Comparison of ENCODE assay signal across 28 cellular contexts in genomic region chr3:104176706-104177105, GRCh38.
DNase-seq lines count a peak whose midpoint lies in the region; ATAC-seq, FAIRE-seq and TF ChIP-seq lines count a peak whose summit lies in the region.
"Had no signal": no experiment of that assay in that cellular context is flagged by ENCODE, and none has a peak within 500 bp of the region (broad histone marks: within the 10 kb centered on the region; RNA-seq: fewer than 3 reads in every experiment).

No MANE protein-coding gene starts in this region.

- H3K27me3 ChIP-seq in PC-3 (ENCODE audit: low read length) (no peaks in the 10 kb centered on the region), bronchial epithelial cell (ENCODE audit: control insufficient read depth, insufficient read depth, low read length) (no peaks in the 10 kb centered on the region), foreskin keratinocyte (no peaks in the 10 kb centered on the region)
- H3K27me3 ChIP-seq: BE2C, BLaER1 had no signal

- peak; percentile 68 for DNase-seq in ELR (ENCODE audit: low read depth)
- DNase-seq in PC-3: peak; percentile 56
- DNase-seq in bronchial epithelial cell (ENCODE audit: low read depth): peak; percentile 28
- peak; percentile 16 to 63 for DNase-seq in foreskin keratinocyte
- DNase-seq in HEK293T (ENCODE audit: extremely low spot score): no peak
- DNase-seq in activated naive CD8-positive, alpha-beta T cell treated with anti-CD3 and anti-CD28 coated beads for 36 hours: no peak
- DNase-seq in stimulated activated naive CD4-positive, alpha-beta T cell (lab: John Stamatoyannopoulos, UW): no peak
- DNase-seq: 8988T; ACHN; BE2C; C1 segment of cervical spinal cord; CD4-positive, alpha-beta memory T cell; CD4-positive, CD25-positive, alpha-beta regulatory T cell; CD8-positive, alpha-beta memory T cell; COR-L47; DMS 273 treated with DMSO at 0.1 percent for 48 hours; DMS153; DMS53; DMS79; DND-41; GDM1 had no signal

- H3K4me1 Mint-ChIP-seq in activated naive CD8-positive, alpha-beta T cell treated with anti-CD3 and anti-CD28 coated beads for 36 hours: no peaks in the 10 kb centered on the region
- H3K4me1 Mint-ChIP-seq: CD14-positive monocyte; CD4-positive, alpha-beta memory T cell; CD4-positive, CD25-positive, alpha-beta regulatory T cell; CD8-positive, alpha-beta memory T cell had no signal

- H3K9me3 ChIP-seq in PC-3 (ENCODE audit: low read length): no peaks in the 10 kb centered on the region
- H3K9me3 ChIP-seq: BE2C, BLaER1 had no signal

- TF ChIP-seq CTCF in PC-3 (conservative IDR thresholded peaks at IDR 0.05; ENCODE audit: low read depth, low read length) (no peak), bronchial epithelial cell (IDR thresholded peaks at IDR 0.05; ENCODE audit: insufficient read depth, low read length, severe bottlenecking) (no peak), foreskin keratinocyte (conservative IDR thresholded peaks at IDR 0.05) (no peak)

- H3K4me3 Mint-ChIP-seq in activated naive CD8-positive, alpha-beta T cell treated with anti-CD3 and anti-CD28 coated beads for 36 hours: no peak overlapping the region
- H3K4me3 Mint-ChIP-seq: CD14-positive monocyte; CD4-positive, alpha-beta memory T cell; CD4-positive, CD25-positive, alpha-beta regulatory T cell; CD8-positive, alpha-beta memory T cell had no signal

- no peak overlapping the region for H3K9ac ChIP-seq in PC-3 (ENCODE audit: low read length)
- H3K9ac ChIP-seq: BLaER1 had no signal

- H3K36me3 Mint-ChIP-seq in activated naive CD8-positive, alpha-beta T cell treated with anti-CD3 and anti-CD28 coated beads for 36 hours: no peaks in the 10 kb centered on the region
- H3K36me3 Mint-ChIP-seq: CD14-positive monocyte; CD4-positive, alpha-beta memory T cell; CD4-positive, CD25-positive, alpha-beta regulatory T cell; CD8-positive, alpha-beta memory T cell had no signal

- BruUV-seq in PC-3 (replicated peaks; lab: Mats Ljungman, UMichigan): no TSS peak

- H3F3A ChIP-seq in PC-3 (ENCODE audit: low read length, unreplicated experiment): no peaks in the 10 kb centered on the region

- peaks cover 1% of the 10 kb centered on the region for H3K9me3 Mint-ChIP-seq in activated naive CD8-positive, alpha-beta T cell treated with anti-CD3 and anti-CD28 coated beads for 36 hours

- no peaks in the 10 kb centered on the region for H3K27me3 Mint-ChIP-seq in activated naive CD8-positive, alpha-beta T cell treated with anti-CD3 and anti-CD28 coated beads for 36 hours
- H3K27me3 Mint-ChIP-seq: CD4-positive, alpha-beta memory T cell; CD4-positive, CD25-positive, alpha-beta regulatory T cell; CD8-positive, alpha-beta memory T cell had no signal

- intact Hi-C loops in PC-3 (cut with micrococcal nuclease): no loop called here

- H3K27ac Mint-ChIP-seq in activated naive CD8-positive, alpha-beta T cell treated with anti-CD3 and anti-CD28 coated beads for 36 hours: no peak overlapping the region
- H3K27ac Mint-ChIP-seq: CD4-positive, alpha-beta memory T cell; CD4-positive, CD25-positive, alpha-beta regulatory T cell; CD8-positive, alpha-beta memory T cell had no signal

- H3K79me2 ChIP-seq in PC-3 (ENCODE audit: low read length): no peaks in the 10 kb centered on the region

- CTCF ChIA-PET in PC-3 (lab: Charles Lee): no interaction called here
- CTCF ChIA-PET in HEK293T (lab: Yijun Ruan, JAX): interaction anchor here (0.6 kb wide), 1 partner anchor 34 kb away, joined by 3 read pairs; no protein-coding TSS in a partner anchor

- FAIRE-seq in bronchial epithelial cell (lab: Jason Lieb, UNC): no peak
- FAIRE-seq: A204.1, GM12878, GM12892, GM18507 had no signal

- no peaks in the 10 kb centered on the region for H4K20me1 ChIP-seq in PC-3 (ENCODE audit: low read length)
- H4K20me1 ChIP-seq: BLaER1 had no signal

- POLR2A ChIA-PET in PC-3 (lab: Charles Lee; ENCODE audit: unreplicated experiment) (interaction anchor here (0.7 kb wide), 1 partner anchor 561 kb away, joined by 3 read pairs; no protein-coding TSS in a partner anchor), HEK293T (lab: Yijun Ruan, JAX) (no interaction called here)

- H3K27ac ChIP-seq in PC-3 (ENCODE audit: low read length) (no peak overlapping the region), foreskin keratinocyte (no peak overlapping the region)
- H3K27ac ChIP-seq: BLaER1 had no signal

- no peaks in the 10 kb centered on the region for H3K36me3 ChIP-seq in PC-3 (ENCODE audit: low read depth, low read length)
- no peaks in the 10 kb centered on the region for H3K36me3 ChIP-seq in bronchial epithelial cell (ENCODE audit: control insufficient read depth, insufficient read depth, low read length)
- H3K36me3 ChIP-seq: BE2C, BLaER1 had no signal

- ATAC-seq in PC-3 (peak; percentile 27; the same call in 1 of the 2 replicates), foreskin keratinocyte (no peak), GM21367 (IDR thresholded peaks at IDR 0.05; ENCODE audit: unreplicated experiment) (no peak)
- ATAC-seq: GM12878 had no signal

- H3K4me3 ChIP-seq in PC-3 (ENCODE audit: low read length): no peak overlapping the region
- H3K4me3 ChIP-seq in bronchial epithelial cell (ENCODE audit: low read depth, low read length): no peak overlapping the region
- H3K4me3 ChIP-seq: BLaER1, GM12878 had no signal

- no peaks in the 10 kb centered on the region for H3K4me1 ChIP-seq in PC-3 (ENCODE audit: insufficient read depth, low read length)
- no peaks in the 10 kb centered on the region for H3K4me1 ChIP-seq in foreskin keratinocyte
- H3K4me1 ChIP-seq: BE2C, BLaER1 had no signal

- no peak overlapping the region for H2AFZ ChIP-seq in PC-3 (ENCODE audit: low read length)

- H3K4me2 ChIP-seq in PC-3 (ENCODE audit: low read length): no peak overlapping the region
- H3K4me2 ChIP-seq: BLaER1 had no signal

- no peaks in the 10 kb centered on the region for H3K9me2 ChIP-seq in PC-3 (replicated peaks; ENCODE audit: low read length)

TF ChIP-seq in HEK293T, 16 proteins besides CTCF, POLR2A, EP300 and RAD21:
- TF ChIP-seq LEF1 (IDR thresholded peaks at IDR 0.05; ENCODE audit: borderline replicate concordance) (no peak), HDGF (IDR thresholded peaks at IDR 0.05; ENCODE audit: borderline replicate concordance) (no peak), TARDBP (IDR thresholded peaks at IDR 0.05) (no peak), SUZ12 (IDR thresholded peaks at IDR 0.05) (no peak), FOXA1 (IDR thresholded peaks at IDR 0.05) (no peak), ZNF384 (IDR thresholded peaks at IDR 0.05) (no peak), ELF4 (IDR thresholded peaks at IDR 0.05) (no peak), ARNT (IDR thresholded peaks at IDR 0.05) (no peak), BHLHE40 (IDR thresholded peaks at IDR 0.05; ENCODE audit: borderline replicate concordance) (no peak), NFRKB (IDR thresholded peaks at IDR 0.05) (no peak), PKNOX1 (IDR thresholded peaks at IDR 0.05) (no peak), FOXK2 (IDR thresholded peaks at IDR 0.05) (no peak)
TF ChIP-seq in HEK293T: peak in this region for 0.

Comparison
In these comparisons a context has a peak if more than half of its experiments do, and no peak if none do; other contexts are left out.
1. DNase-seq: peak in ELR (single experiment), PC-3 (single experiment), bronchial epithelial cell (single experiment) and foreskin keratinocyte (2 of 2); none in HEK293T (single experiment), activated naive CD8-positive, alpha-beta T cell treated with anti-CD3 and anti-CD28 coated beads for 36 hours (single experiment) and stimulated activated naive CD4-positive, alpha-beta T cell (0 of 6).